Comparison of ENCODE assay signal across 1 cellular context in the genomic region with DNA sequence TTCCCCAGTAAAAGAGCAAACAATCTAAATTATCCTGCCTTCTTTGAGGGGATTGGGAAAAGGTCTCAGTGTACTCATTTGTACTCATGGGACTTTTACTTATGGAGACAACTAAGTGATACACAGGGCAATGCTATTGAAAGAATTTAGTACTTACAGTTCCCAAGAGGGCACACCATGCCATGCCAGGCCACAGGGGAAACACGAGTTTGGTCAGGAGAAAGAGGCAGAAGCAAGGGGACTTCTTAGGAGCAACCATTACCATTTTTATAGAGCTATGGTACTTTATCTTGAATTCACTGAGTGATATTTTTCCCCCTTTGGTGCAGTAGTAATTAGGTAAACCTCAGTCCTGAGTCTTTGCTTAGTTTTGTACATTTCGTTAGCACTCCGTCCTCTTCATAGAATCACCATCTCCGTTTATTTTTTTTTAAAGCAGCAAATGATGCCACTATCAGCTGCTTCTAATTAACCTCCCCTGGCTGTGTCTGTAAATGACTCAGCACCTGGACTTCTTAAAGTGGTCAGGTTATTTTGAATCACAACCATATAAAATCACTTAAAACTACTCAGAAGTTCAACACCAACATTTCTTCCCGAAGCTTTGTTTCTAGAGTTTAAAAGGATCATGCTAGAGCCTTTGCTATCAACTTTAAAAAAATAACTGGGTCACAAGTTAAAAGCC.
TF ChIP-seq lines count a peak whose summit lies in the region.

No MANE protein-coding gene starts in this region.

TF ChIP-seq in K562, 482 proteins besides CTCF, POLR2A, EP300 and RAD21:
- peak; percentile 51 for TF ChIP-seq C11orf30 (IDR thresholded peaks at IDR 0.05; ENCODE audit: low read depth)
- peak; percentile 85 for TF ChIP-seq NFE2 (IDR thresholded peaks at IDR 0.05; ENCODE audit: low read depth)
- no peak for TF ChIP-seq ZNF212 (CRISPR knock-in tag; IDR thresholded peaks at IDR 0.05)
- peak; percentile 48; the same call in 1 of the 2 replicates for TF ChIP-seq ZNF316 (IDR thresholded peaks at IDR 0.05)
- TF ChIP-seq BCOR (IDR thresholded peaks at IDR 0.05) = no peak
- TF ChIP-seq FOXM1 (IDR thresholded peaks at IDR 0.05; ENCODE audit: low read depth) = peak; percentile 60
- TF ChIP-seq FOXM1 (CRISPR knock-in tag; IDR thresholded peaks at IDR 0.05; ENCODE audit: low read depth) = no peak
- TF ChIP-seq MAFG (tag; conservative IDR thresholded peaks at IDR 0.05) = peak; percentile 73
- 0 out of 2 replicates have a peak, but pooled peaks have one; percentile 23 for TF ChIP-seq DPF2 (IDR thresholded peaks at IDR 0.05)
- no peak for TF ChIP-seq PYGO2 (tag; IDR thresholded peaks at IDR 0.05)
- TF ChIP-seq MAFF (IDR thresholded peaks at IDR 0.05; ENCODE audit: low read length) = peak; percentile 45; the same call in 1 of the 2 replicates
- TF ChIP-seq MAFK (IDR thresholded peaks at IDR 0.05; ENCODE audit: low read length) = peak; percentile 19; the same call in 1 of the 2 replicates
- 0 out of 2 replicates have a peak, but pooled peaks have one; percentile 24 for TF ChIP-seq FOSL1 (tag; conservative IDR thresholded peaks at IDR 0.05)
TF ChIP-seq in K562: peak in this region for 9.
